ENCODE assay signal across 8 cellular contexts in the genomic region with DNA sequence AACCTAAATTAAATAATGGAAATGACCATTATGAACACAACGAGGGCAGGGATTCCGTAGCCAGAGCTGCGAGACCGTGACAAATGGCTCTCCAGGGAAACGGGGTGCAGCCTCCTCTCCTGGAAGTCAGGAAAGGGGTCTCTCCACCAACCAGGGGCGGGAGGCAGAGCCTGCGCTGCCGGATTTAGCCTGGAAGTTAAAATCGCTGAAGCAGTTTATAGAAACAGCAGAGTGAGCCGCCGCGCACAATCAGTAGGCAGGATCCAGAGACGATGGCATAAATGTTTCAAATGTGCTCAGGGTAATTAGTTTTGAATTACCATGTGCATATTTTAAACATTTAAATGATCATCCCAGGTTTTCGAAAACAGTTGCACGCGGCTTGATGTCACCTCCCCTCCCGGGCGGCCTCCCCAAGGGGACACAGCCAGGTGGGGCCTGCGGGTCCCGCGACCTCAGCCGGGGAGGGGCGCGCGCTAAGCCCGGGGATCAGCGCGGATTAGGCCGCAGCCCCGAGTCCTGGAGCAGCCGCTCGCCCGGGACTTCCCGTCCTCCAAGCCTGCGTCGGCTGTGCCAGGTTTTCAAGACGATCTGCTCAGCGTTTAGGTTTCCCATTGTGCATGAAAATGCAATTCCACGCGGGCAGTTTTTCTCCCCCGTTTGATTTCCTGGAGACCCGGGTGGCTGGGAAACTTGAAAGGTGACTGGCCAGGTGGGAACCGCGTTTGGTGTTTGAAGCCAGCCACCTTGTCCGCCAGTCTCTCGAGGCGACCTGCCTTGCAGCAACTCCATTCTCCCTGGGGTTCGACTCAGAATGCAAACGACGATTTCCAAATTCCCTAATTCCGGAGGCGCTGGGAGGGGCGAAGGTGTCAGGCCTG.
DNase-seq lines count a peak whose midpoint lies in the region; ATAC-seq and TF ChIP-seq lines count a peak whose summit lies in the region.

No MANE protein-coding gene starts in this region.

- H3K36me3 Mint-ChIP-seq in activated T-cell treated with anti-CD3 and anti-CD28 coated beads, Interleukin-2, amount 50 U/mL, for 4 hours (ENCODE audit: insufficient read depth), result no peaks in the 10 kb centered on the region

- intact Hi-C loops in left cardiac atrium (cut with DNase I) (loop anchor here (2.0 to 5.0 kb wide), 3 partner anchors 119 to 134 kb away; a partner anchor contains a TSS), spleen (cut with DNase I; ENCODE audit: low total_unique reads) (loop anchor here (5.0 kb wide), 1 partner anchor 119 kb away; a partner anchor contains a TSS)

- DNase-seq in NCI-H524 (lab: John Stamatoyannopoulos, UW) (peak; percentile 40 to 66), NCI-H524 treated with DMSO at 0.1 percent for 48 hours (lab: John Stamatoyannopoulos, UW) (no peak), left cardiac atrium (peak; percentile 41), spleen (no peak), GM13976 (ENCODE audit: low spot score) (no peak), NCI-H2107 treated with DMSO at 0.1 percent for 48 hours (lab: John Stamatoyannopoulos, UW; ENCODE audit: unreplicated experiment) (no peak), GM10266 (ENCODE audit: extremely low spot score) (no peak)
- no peak for DNase-seq in activated T-cell treated with anti-CD3 and anti-CD28 coated beads, Interleukin-2, amount 50 U/mL, for 4 hours

- H3K9me3 ChIP-seq in spleen, result no peaks in the 10 kb centered on the region

- TF ChIP-seq CTCF in spleen (IDR thresholded peaks at IDR 0.05 in 8 of 11, conservative IDR thresholded peaks at IDR 0.05 in 3 of 11) (no peak), GM13976 (IDR thresholded peaks at IDR 0.05; ENCODE audit: borderline replicate concordance, control extremely low read depth, extremely low read depth, insufficient read depth, missing control alignments) (no peak), GM10266 (IDR thresholded peaks at IDR 0.05; ENCODE audit: control insufficient read depth, insufficient read depth, low read depth, missing control alignments) (no peak)

- H3K36me3 ChIP-seq in spleen, result no peaks in the 10 kb centered on the region

- H3K4me1 Mint-ChIP-seq in activated T-cell treated with anti-CD3 and anti-CD28 coated beads, Interleukin-2, amount 50 U/mL, for 4 hours (ENCODE audit: low read depth), result peaks cover 7% of the 10 kb centered on the region

- in situ Hi-C loops in GM13976 (cut with MboI; ENCODE audit: low sequenced_read_pairs, unreplicated experiment), result loop anchor here (10.0 kb wide), 1 partner anchor 127 kb away; a partner anchor contains a TSS

- H3K9me3 Mint-ChIP-seq in activated T-cell treated with anti-CD3 and anti-CD28 coated beads, Interleukin-2, amount 50 U/mL, for 4 hours, result no peaks in the 10 kb centered on the region

- H3K4me3 ChIP-seq in spleen, result peak overlapping the region in 6 of 8 donors; percentile 8 to 58 (median 26)

- H3K4me1 ChIP-seq in spleen, result peaks cover 10 to 23% (median 14%) of the 10 kb centered on the region in 6 donors

- 8 to 11% (median 9%) methylated on average over 32 to 53 of the region's 53 CpGs for WGBS in spleen, 5 donors

- H3K4me3 Mint-ChIP-seq in activated T-cell treated with anti-CD3 and anti-CD28 coated beads, Interleukin-2, amount 50 U/mL, for 4 hours, result peak overlapping the region; percentile 43

- no peak for TF ChIP-seq POLR2A in spleen (IDR thresholded peaks at IDR 0.05)

- H3K27me3 ChIP-seq in spleen (replicated peaks in 1 of 7), result peaks cover 0 to 89% (median 40%) of the 10 kb centered on the region in 7 donors

- H3K27me3 Mint-ChIP-seq in activated T-cell treated with anti-CD3 and anti-CD28 coated beads, Interleukin-2, amount 50 U/mL, for 4 hours (ENCODE audit: low read depth), result peaks cover 52% of the 10 kb centered on the region

- no peak overlapping the region for H3K27ac ChIP-seq in spleen

- peak; percentile 63 to 75 for ATAC-seq in activated T-cell treated with anti-CD3 and anti-CD28 coated beads, Interleukin-2, amount 50 U/mL, for 4 hours
- peak; percentile 31 to 63 for ATAC-seq in left cardiac atrium

Comparison
In these comparisons a context has a peak if more than half of its experiments do, and no peak if none do; other contexts are left out.
1. DNase-seq: peak in NCI-H524 (2 of 2) and left cardiac atrium (single experiment); none in NCI-H524 treated with DMSO at 0.1 percent for 48 hours (single experiment), activated T-cell treated with anti-CD3 and anti-CD28 coated beads, Interleukin-2, amount 50 U/mL, for 4 hours (single experiment), spleen (single experiment), GM13976 (single experiment), NCI-H2107 treated with DMSO at 0.1 percent for 48 hours (single experiment) and GM10266 (single experiment).